ENCODE assay signal across 2 cellular contexts in genomic region chr20:46002008-46002407, GRCh38.
TF ChIP-seq lines count a peak whose summit lies in the region.

No MANE protein-coding gene starts in this region.

TF ChIP-seq in HepG2, 621 proteins besides CTCF, POLR2A, EP300 and RAD21:
- peak; percentile 55; the same call in 1 of the 2 replicates for TF ChIP-seq ZNF121 (CRISPR knock-in tag; IDR thresholded peaks at IDR 0.05)
- no peak for TF ChIP-seq ZNF670 (CRISPR knock-in tag; IDR thresholded peaks at IDR 0.05; ENCODE audit: borderline replicate concordance)

TF ChIP-seq in WTC11, 78 proteins besides CTCF, POLR2A, EP300 and RAD21:
- TF ChIP-seq PRDM15 (CRISPR knock-in tag; IDR thresholded peaks at IDR 0.05) (no peak), ZNF121 (CRISPR knock-in tag; IDR thresholded peaks at IDR 0.05) (peak; percentile 97)
